Comparison of ENCODE assay signal across 19 cellular contexts in genomic region chr7:119196183-119196582, GRCh38.
DNase-seq lines count a peak whose midpoint lies in the region; TF ChIP-seq lines count a peak whose summit lies in the region.
"Had no signal": no experiment of that assay in that cellular context is flagged by ENCODE, and none has a peak within 500 bp of the region (broad histone marks: within the 10 kb centered on the region; RNA-seq: fewer than 3 reads in every experiment).

No MANE protein-coding gene starts in this region.

- no peaks in the 10 kb centered on the region for H3K4me1 ChIP-seq in CD4-positive, alpha-beta memory T cell (ENCODE audit: insufficient read depth, low read length)
- H3K4me1 ChIP-seq in OCI-LY7 (ENCODE audit: insufficient read depth, low read length, poor library complexity, severe bottlenecking): no peaks in the 10 kb centered on the region

- POLR2A ChIA-PET in CD4-positive, alpha-beta memory T cell (lab: Charles Lee; ENCODE audit: partially characterized antibody): no interaction called here
- POLR2A ChIA-PET in OCI-LY7 (lab: Charles Lee): no interaction called here

- TF ChIP-seq CTCF in epithelial cell of esophagus (IDR thresholded peaks at IDR 0.05; ENCODE audit: insufficient read depth, low read depth, low read length, missing control alignments) (no peak), nephron progenitor cell (IDR thresholded peaks at IDR 0.05) (no peak), OCI-LY7 (conservative IDR thresholded peaks at IDR 0.05; ENCODE audit: low read length) (no peak)

- BruUV-seq in OCI-LY7 (replicated peaks; lab: Mats Ljungman, UMichigan): no TSS peak

- H3K79me2 ChIP-seq in OCI-LY7 (ENCODE audit: insufficient read depth, low read depth, low read length): no peaks in the 10 kb centered on the region

- H4K20me1 ChIP-seq in OCI-LY7 (ENCODE audit: insufficient read depth, low read length): no peaks in the 10 kb centered on the region

- H3K36me3 ChIP-seq in CD4-positive, alpha-beta memory T cell (ENCODE audit: insufficient read depth, low read length): no peaks in the 10 kb centered on the region
- H3K36me3 ChIP-seq in OCI-LY7 (ENCODE audit: insufficient read depth, low read length): no peaks in the 10 kb centered on the region

- intact Hi-C loops in CD4-positive, alpha-beta memory T cell (cut with micrococcal nuclease): no loop called here
- intact Hi-C loops in OCI-LY7 (cut with micrococcal nuclease; ENCODE audit: unreplicated experiment): no loop called here

- no peaks in the 10 kb centered on the region for H3K4me1 Mint-ChIP-seq in nephron progenitor cell
- H3K4me1 Mint-ChIP-seq in CD4-positive, alpha-beta memory T cell: no peaks in the 10 kb centered on the region
- H3K4me1 Mint-ChIP-seq: CD14-positive monocyte had no signal

- H3K27ac Mint-ChIP-seq in nephron progenitor cell: peak overlapping the region; percentile 17
- no peak overlapping the region for H3K27ac Mint-ChIP-seq in CD4-positive, alpha-beta memory T cell
- H3K27ac Mint-ChIP-seq: CD14-positive monocyte, HFFc6 had no signal

- no peak overlapping the region for H3K4me2 ChIP-seq in OCI-LY7 (ENCODE audit: low read length)
- H3K4me2 ChIP-seq: KMS-11 had no signal

- H2AFZ ChIP-seq in OCI-LY7 (ENCODE audit: low read length): no peak overlapping the region

- no peak overlapping the region for H3K4me3 ChIP-seq in epithelial cell of esophagus (ENCODE audit: low read length)
- no peak overlapping the region for H3K4me3 ChIP-seq in CD4-positive, alpha-beta memory T cell (ENCODE audit: low read length in 2 of 2)
- no peak overlapping the region for H3K4me3 ChIP-seq in OCI-LY7 (ENCODE audit: low read depth, low read length, poor library complexity, severe bottlenecking)

- no peak overlapping the region for H3K4me3 Mint-ChIP-seq in nephron progenitor cell
- H3K4me3 Mint-ChIP-seq in CD4-positive, alpha-beta memory T cell: no peak overlapping the region
- H3K4me3 Mint-ChIP-seq: CD14-positive monocyte, HFFc6 had no signal

- H3K27me3 Mint-ChIP-seq in nephron progenitor cell (ENCODE audit: low read depth, poor library complexity): peaks cover 5% of the 10 kb centered on the region
- no peaks in the 10 kb centered on the region for H3K27me3 Mint-ChIP-seq in CD4-positive, alpha-beta memory T cell

- H3K27me3 ChIP-seq in CD4-positive, alpha-beta memory T cell (ENCODE audit: insufficient read depth, low read length): no peaks in the 10 kb centered on the region

- H3K27ac ChIP-seq in CD4-positive, alpha-beta memory T cell (ENCODE audit: low read depth, low read length): no peak overlapping the region
- H3K27ac ChIP-seq in OCI-LY7 (ENCODE audit: low read depth, low read length, poor library complexity, severe bottlenecking): no peak overlapping the region
- H3K27ac ChIP-seq: KMS-11 had no signal

- H3K36me3 Mint-ChIP-seq in nephron progenitor cell (ENCODE audit: low read depth): no peaks in the 10 kb centered on the region
- no peaks in the 10 kb centered on the region for H3K36me3 Mint-ChIP-seq in CD4-positive, alpha-beta memory T cell
- H3K36me3 Mint-ChIP-seq: CD14-positive monocyte had no signal

- CTCF ChIA-PET in CD4-positive, alpha-beta memory T cell (lab: Charles Lee; ENCODE audit: partially characterized antibody): no interaction called here
- CTCF ChIA-PET in OCI-LY7 (lab: Charles Lee; ENCODE audit: unreplicated experiment): no interaction called here

- H3K9me3 ChIP-seq in CD4-positive, alpha-beta memory T cell (ENCODE audit: control insufficient read depth in 1 of 2, low read length in 2 of 2): no peaks in the 10 kb centered on the region
- H3K9me3 ChIP-seq in OCI-LY7 (ENCODE audit: low read length): no peaks in the 10 kb centered on the region

- peaks cover 5% of the 10 kb centered on the region for H3K9me3 Mint-ChIP-seq in nephron progenitor cell
- H3K9me3 Mint-ChIP-seq in CD4-positive, alpha-beta memory T cell: peaks cover 0 to 5% (median 1%) of the 10 kb centered on the region in 8 donors
- H3K9me3 Mint-ChIP-seq: CD14-positive monocyte had no signal

- no peaks in the 10 kb centered on the region for H3K9me2 ChIP-seq in OCI-LY7 (ENCODE audit: insufficient read depth, low read length)

- DNase-seq in HT1080 (ENCODE audit: low read depth) (peak; percentile 35), SK-N-DZ (ENCODE audit: low spot score) (peak; percentile 52), epithelial cell of esophagus (ENCODE audit: low read depth) (peak; percentile 53), nephron progenitor cell (no peak), NCI-H82 (lab: John Stamatoyannopoulos, UW) (no peak), OCI-LY7 (ENCODE audit: low spot score) (no peak)
- no peak for DNase-seq in CD4-positive, alpha-beta memory T cell
- DNase-seq: ACHN, AML-193, DMS79 treated with DMSO at 0.1 percent for 48 hours, HFFc6, NCI-H1436, NCI-H1930, NCI-H2171, NCI-H446 treated with DMSO at 0.1 percent for 48 hours, RPMI8226, SIG-M5 had no signal

Comparison
In these comparisons a context has a peak if more than half of its experiments do, and no peak if none do; other contexts are left out.
1. DNase-seq: peak in HT1080 (single experiment), SK-N-DZ (single experiment) and epithelial cell of esophagus (single experiment); none in nephron progenitor cell (single experiment), CD4-positive, alpha-beta memory T cell (0 of 5), NCI-H82 (single experiment) and OCI-LY7 (single experiment).